ENCODE assay signal across 8 cellular contexts in genomic region chr15:74695597-74696397, GRCh38. TPM values are rescaled to one million over a fixed set of nuclear protein-coding genes. Genes with fewer than 3 reads are reported as not detected.
DNase-seq lines count a peak whose midpoint lies in the region; ATAC-seq and TF ChIP-seq lines count a peak whose summit lies in the region.

Gene EDC3 (minus strand): TSS chr15:74696024. CDS start chr15:74675124, 20,900 bp downstream.

- H3K9me3 ChIP-seq in colonic mucosa = no peaks in the 10 kb centered on the region

- ATAC-seq in GM18867 (IDR thresholded peaks at IDR 0.05; ENCODE audit: unreplicated experiment) (peak; percentile 84), HG03175 (IDR thresholded peaks at IDR 0.05; ENCODE audit: unreplicated experiment) (peak; percentile 91)

- peak within 1 kb of the TSS; percentile 75 to 85 for H3K9ac ChIP-seq in colonic mucosa (ENCODE audit: low read depth in 2 of 2, low read length in 2 of 2)

- H3K4me1 ChIP-seq in colonic mucosa = peaks cover 4% of the 10 kb centered on the region

- DNase-seq in A172 (ENCODE audit: low spot score) (peak; percentile 67), NCI-H510A (lab: John Stamatoyannopoulos, UW) (peak; percentile 84), colonic mucosa (peak; percentile 93)
- peak; percentile 91 for DNase-seq in activated CD4-positive, alpha-beta T cell treated with anti-CD3 and anti-CD28 coated beads for 48 hours
- peak; percentile 75 to 86 (median 82) for DNase-seq in stimulated activated CD4-positive, alpha-beta T cell treated with anti-CD3 and anti-CD28 coated beads, Interleukin-1b, Interleukin-23, amount 100 ng/mL, for 24 hours (ENCODE audit: low read depth in 4 of 4, low spot score in 1 of 4)

- H3K27me3 ChIP-seq in colonic mucosa = no peaks in the 10 kb centered on the region
- H3K27me3 ChIP-seq in layer of hippocampus (ENCODE audit: control insufficient read depth, insufficient read depth, low read length) = no peaks in the 10 kb centered on the region

- H3K36me3 ChIP-seq in colonic mucosa = no peaks in the 10 kb centered on the region

- H3K27ac ChIP-seq in colonic mucosa (peak within 1 kb of the TSS; percentile 47), layer of hippocampus (ENCODE audit: low read depth, low read length) (peak within 1 kb of the TSS; percentile 57)

- TF ChIP-seq CTCF in colonic mucosa (IDR thresholded peaks at IDR 0.05) = no peak

- H3K4me3 ChIP-seq in colonic mucosa = peak within 1 kb of the TSS; percentile 92

- intact Hi-C loops in colonic mucosa (cut with DNase I) = no loop called here

RNA-seq across cellular contexts. Expression of gene EDC3, which starts in this region (rescaled TPM):
- total RNA-seq in A172 (2014; rRNA removed; shearing (Covaris generic)) = 5.8 and 7.1 TPM in 2 replicates
- 10 to 100 TPM; 21.3 to 32.7 TPM for total RNA-seq in colonic mucosa

Comparison
In these comparisons a context has a peak if more than half of its experiments do, and no peak if none do; other contexts are left out.
1. Peak in every context shown above with its lines: DNase-seq, ATAC-seq, H3K4me3 ChIP-seq and H3K27ac ChIP-seq.